Comparison of ENCODE assay signal across 8 cellular contexts in the genomic region with DNA sequence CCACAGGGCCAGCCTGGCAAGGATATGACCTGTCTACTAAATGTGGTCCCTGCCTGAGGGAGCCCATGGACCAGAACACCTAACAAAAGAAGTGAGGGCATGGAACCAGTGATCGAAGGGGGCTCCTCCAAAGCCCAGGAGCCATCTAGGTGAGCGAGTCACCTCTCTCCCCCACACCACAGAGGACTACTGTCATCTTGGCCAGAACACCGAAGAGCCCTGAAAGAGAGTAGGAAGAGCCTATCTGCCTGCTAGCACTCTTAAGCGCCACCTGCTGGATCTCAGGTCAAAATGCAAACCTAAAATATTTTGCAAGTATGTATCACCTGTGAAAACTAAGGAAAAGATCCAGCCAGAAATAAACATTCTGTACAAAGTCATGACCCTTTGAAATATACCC.
DNase-seq lines count a peak whose midpoint lies in the region; ATAC-seq and TF ChIP-seq lines count a peak whose summit lies in the region.

No MANE protein-coding gene starts in this region.

- no peaks in the 10 kb centered on the region for H3K36me3 ChIP-seq in upper lobe of right lung

- ATAC-seq in GM18867 (IDR thresholded peaks at IDR 0.05; ENCODE audit: unreplicated experiment): peak; percentile 96
- ATAC-seq in HG03442 (IDR thresholded peaks at IDR 0.05; ENCODE audit: unreplicated experiment): peak; percentile 84
- peak; percentile 21 for ATAC-seq in upper lobe of right lung
- no peak for ATAC-seq in GM21381 (IDR thresholded peaks at IDR 0.05; ENCODE audit: unreplicated experiment)

- H3K36me3 Mint-ChIP-seq in T-helper 1 cell treated with Interleukin-12 subunit alpha and Interleukin-12 subunit beta and Interleukin-4 antibody, amounts not matched to agents 30 μg/mL and 1 μg/mL, for 36 hours (ENCODE audit: low read depth): peaks cover 11% of the 10 kb centered on the region
- peaks cover 18% of the 10 kb centered on the region for H3K36me3 Mint-ChIP-seq in mesothelial cell of epicardium

- H3K4me3 ChIP-seq in fibroblast of the aortic adventitia (ENCODE audit: low read depth, low read length) (no peak overlapping the region), upper lobe of right lung (no peak overlapping the region)

- TF ChIP-seq CTCF in fibroblast of the aortic adventitia (IDR thresholded peaks at IDR 0.05; ENCODE audit: insufficient read depth, low read length) (peak; percentile 48), upper lobe of right lung (IDR thresholded peaks at IDR 0.05) (peak; percentile 47), mesothelial cell of epicardium (IDR thresholded peaks at IDR 0.05; ENCODE audit: unreplicated experiment) (no peak)

- H3K4me1 ChIP-seq in upper lobe of right lung: no peaks in the 10 kb centered on the region

- DNase-seq in COLO668 (lab: John Stamatoyannopoulos, UW; ENCODE audit: unreplicated experiment): peak; percentile 5
- DNase-seq in fibroblast of the aortic adventitia (ENCODE audit: low read depth): peak; percentile 11
- no peak for DNase-seq in upper lobe of right lung
- no peak for DNase-seq in mesothelial cell of epicardium (ENCODE audit: low spot score in 2 of 2, unreplicated experiment in 2 of 2)

- intact Hi-C loops in upper lobe of right lung (cut with DNase I): no loop called here

- H3K27me3 ChIP-seq in upper lobe of right lung: no peaks in the 10 kb centered on the region

- H3K9me3 ChIP-seq in upper lobe of right lung: no peaks in the 10 kb centered on the region

- peak overlapping the region; percentile 9 for H3K27ac Mint-ChIP-seq in T-helper 1 cell treated with Interleukin-12 subunit alpha and Interleukin-12 subunit beta and Interleukin-4 antibody, amounts not matched to agents 30 μg/mL and 1 μg/mL, for 36 hours
- no peak overlapping the region for H3K27ac Mint-ChIP-seq in mesothelial cell of epicardium

- no peaks in the 10 kb centered on the region for H3K27me3 Mint-ChIP-seq in T-helper 1 cell treated with Interleukin-12 subunit alpha and Interleukin-12 subunit beta and Interleukin-4 antibody, amounts not matched to agents 30 μg/mL and 1 μg/mL, for 36 hours (ENCODE audit: low read depth)
- no peaks in the 10 kb centered on the region for H3K27me3 Mint-ChIP-seq in mesothelial cell of epicardium (ENCODE audit: low read depth)

- H3K4me3 Mint-ChIP-seq in T-helper 1 cell treated with Interleukin-12 subunit alpha and Interleukin-12 subunit beta and Interleukin-4 antibody, amounts not matched to agents 30 μg/mL and 1 μg/mL, for 36 hours: no peak overlapping the region
- no peak overlapping the region for H3K4me3 Mint-ChIP-seq in mesothelial cell of epicardium

- peaks cover 11% of the 10 kb centered on the region for H3K9me3 Mint-ChIP-seq in T-helper 1 cell treated with Interleukin-12 subunit alpha and Interleukin-12 subunit beta and Interleukin-4 antibody, amounts not matched to agents 30 μg/mL and 1 μg/mL, for 36 hours
- peaks cover 71% of the 10 kb centered on the region for H3K9me3 Mint-ChIP-seq in mesothelial cell of epicardium

- H3K27ac ChIP-seq in upper lobe of right lung: no peak overlapping the region

- H3K4me1 Mint-ChIP-seq in T-helper 1 cell treated with Interleukin-12 subunit alpha and Interleukin-12 subunit beta and Interleukin-4 antibody, amounts not matched to agents 30 μg/mL and 1 μg/mL, for 36 hours (ENCODE audit: low read depth): peaks cover 6% of the 10 kb centered on the region
- peaks cover 3% of the 10 kb centered on the region for H3K4me1 Mint-ChIP-seq in mesothelial cell of epicardium

Comparison
In these comparisons a context has a peak if more than half of its experiments do, and no peak if none do; other contexts are left out.
1. DNase-seq: peak in COLO668 (single experiment) and fibroblast of the aortic adventitia (single experiment); none in upper lobe of right lung (single experiment) and mesothelial cell of epicardium (0 of 2).